In the genomic region with DNA sequence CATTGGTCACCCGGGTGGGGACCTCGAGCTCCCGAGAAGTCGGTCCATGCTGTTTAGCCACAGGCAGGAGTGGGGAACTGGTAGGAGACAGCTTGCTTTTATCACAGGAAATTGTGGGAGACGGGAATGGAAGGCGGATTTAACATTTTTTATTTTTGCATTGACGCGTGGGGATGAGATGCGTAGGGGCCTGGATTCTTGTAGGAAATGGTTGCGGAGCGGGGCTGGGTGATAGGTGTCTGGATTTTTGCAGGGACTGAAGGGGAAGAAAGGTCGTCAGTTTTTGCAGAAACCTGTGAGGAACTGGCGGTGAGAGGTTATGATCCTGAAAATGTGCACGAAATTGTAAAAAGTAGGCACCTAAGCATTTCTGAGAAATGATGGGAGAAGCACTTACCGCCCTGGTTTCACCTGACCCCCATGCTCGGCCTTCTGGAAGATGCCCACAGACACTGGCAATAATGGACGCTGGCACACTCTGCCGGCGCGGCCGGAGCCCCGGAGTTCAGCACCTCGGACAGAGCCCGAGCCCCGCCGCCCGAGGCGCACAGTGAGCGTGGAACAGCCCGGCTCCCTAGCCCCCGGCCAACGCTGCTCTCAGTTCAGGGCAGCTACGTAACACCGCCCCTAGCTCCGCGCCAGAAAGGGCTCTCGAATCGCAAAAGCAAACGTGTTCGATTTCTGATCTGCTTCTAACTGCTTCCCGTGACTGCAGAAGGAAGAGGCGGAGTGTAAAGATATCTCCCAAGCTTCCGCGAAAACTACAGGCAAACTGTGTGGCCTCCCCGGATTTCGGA, we compare ENCODE assay signal across 1 cellular context.
TF ChIP-seq lines count a peak whose summit lies in the region.

No MANE protein-coding gene starts in this region.

TF ChIP-seq in WTC11, 78 proteins besides CTCF, POLR2A, EP300 and RAD21 (continued from another document and continues in another):
- TF ChIP-seq, protein P1, sequence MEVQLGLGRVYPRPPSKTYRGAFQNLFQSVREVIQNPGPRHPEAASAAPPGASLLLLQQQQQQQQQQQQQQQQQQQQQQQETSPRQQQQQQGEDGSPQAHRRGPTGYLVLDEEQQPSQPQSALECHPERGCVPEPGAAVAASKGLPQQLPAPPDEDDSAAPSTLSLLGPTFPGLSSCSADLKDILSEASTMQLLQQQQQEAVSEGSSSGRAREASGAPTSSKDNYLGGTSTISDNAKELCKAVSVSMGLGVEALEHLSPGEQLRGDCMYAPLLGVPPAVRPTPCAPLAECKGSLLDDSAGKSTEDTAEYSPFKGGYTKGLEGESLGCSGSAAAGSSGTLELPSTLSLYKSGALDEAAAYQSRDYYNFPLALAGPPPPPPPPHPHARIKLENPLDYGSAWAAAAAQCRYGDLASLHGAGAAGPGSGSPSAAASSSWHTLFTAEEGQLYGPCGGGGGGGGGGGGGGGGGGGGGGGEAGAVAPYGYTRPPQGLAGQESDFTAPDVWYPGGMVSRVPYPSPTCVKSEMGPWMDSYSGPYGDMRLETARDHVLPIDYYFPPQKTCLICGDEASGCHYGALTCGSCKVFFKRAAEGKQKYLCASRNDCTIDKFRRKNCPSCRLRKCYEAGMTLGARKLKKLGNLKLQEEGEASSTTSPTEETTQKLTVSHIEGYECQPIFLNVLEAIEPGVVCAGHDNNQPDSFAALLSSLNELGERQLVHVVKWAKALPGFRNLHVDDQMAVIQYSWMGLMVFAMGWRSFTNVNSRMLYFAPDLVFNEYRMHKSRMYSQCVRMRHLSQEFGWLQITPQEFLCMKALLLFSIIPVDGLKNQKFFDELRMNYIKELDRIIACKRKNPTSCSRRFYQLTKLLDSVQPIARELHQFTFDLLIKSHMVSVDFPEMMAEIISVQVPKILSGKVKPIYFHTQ (CRISPR knock-in tag; IDR thresholded peaks at IDR 0.05): no peak
- peak; percentile 55; the same call in 1 of the 2 replicates for TF ChIP-seq PREB (CRISPR knock-in tag; IDR thresholded peaks at IDR 0.05; ENCODE audit: borderline replicate concordance)
- no peak for TF ChIP-seq RELA (CRISPR knock-in tag; IDR thresholded peaks at IDR 0.05; ENCODE audit: borderline replicate concordance)
- TF ChIP-seq FOXJ3 (CRISPR knock-in tag; IDR thresholded peaks at IDR 0.05; ENCODE audit: borderline replicate concordance): no peak
- TF ChIP-seq TEAD4 (CRISPR knock-in tag; IDR thresholded peaks at IDR 0.05): no peak
- no peak for TF ChIP-seq NR1H2 (CRISPR knock-in tag; IDR thresholded peaks at IDR 0.05)
- no peak for TF ChIP-seq CBFB (CRISPR knock-in tag; IDR thresholded peaks at IDR 0.05; ENCODE audit: low read depth)
- TF ChIP-seq ETV6 (CRISPR knock-in tag; IDR thresholded peaks at IDR 0.05): peak; percentile 89
- peak; percentile 51; the same call in 1 of the 2 replicates for TF ChIP-seq ESRRA (CRISPR knock-in tag; IDR thresholded peaks at IDR 0.05; ENCODE audit: borderline replicate concordance)
- TF ChIP-seq ATF1 (CRISPR knock-in tag; IDR thresholded peaks at IDR 0.05): no peak
- TF ChIP-seq NFE2L1 (CRISPR knock-in tag; IDR thresholded peaks at IDR 0.05): no peak
- TF ChIP-seq, protein P2, sequence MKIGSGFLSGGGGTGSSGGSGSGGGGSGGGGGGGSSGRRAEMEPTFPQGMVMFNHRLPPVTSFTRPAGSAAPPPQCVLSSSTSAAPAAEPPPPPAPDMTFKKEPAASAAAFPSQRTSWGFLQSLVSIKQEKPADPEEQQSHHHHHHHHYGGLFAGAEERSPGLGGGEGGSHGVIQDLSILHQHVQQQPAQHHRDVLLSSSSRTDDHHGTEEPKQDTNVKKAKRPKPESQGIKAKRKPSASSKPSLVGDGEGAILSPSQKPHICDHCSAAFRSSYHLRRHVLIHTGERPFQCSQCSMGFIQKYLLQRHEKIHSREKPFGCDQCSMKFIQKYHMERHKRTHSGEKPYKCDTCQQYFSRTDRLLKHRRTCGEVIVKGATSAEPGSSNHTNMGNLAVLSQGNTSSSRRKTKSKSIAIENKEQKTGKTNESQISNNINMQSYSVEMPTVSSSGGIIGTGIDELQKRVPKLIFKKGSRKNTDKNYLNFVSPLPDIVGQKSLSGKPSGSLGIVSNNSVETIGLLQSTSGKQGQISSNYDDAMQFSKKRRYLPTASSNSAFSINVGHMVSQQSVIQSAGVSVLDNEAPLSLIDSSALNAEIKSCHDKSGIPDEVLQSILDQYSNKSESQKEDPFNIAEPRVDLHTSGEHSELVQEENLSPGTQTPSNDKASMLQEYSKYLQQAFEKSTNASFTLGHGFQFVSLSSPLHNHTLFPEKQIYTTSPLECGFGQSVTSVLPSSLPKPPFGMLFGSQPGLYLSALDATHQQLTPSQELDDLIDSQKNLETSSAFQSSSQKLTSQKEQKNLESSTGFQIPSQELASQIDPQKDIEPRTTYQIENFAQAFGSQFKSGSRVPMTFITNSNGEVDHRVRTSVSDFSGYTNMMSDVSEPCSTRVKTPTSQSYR (CRISPR knock-in tag; IDR thresholded peaks at IDR 0.05): peak; percentile 70; the same call in 1 of the 2 replicates
- TF ChIP-seq USF1 (CRISPR knock-in tag; IDR thresholded peaks at IDR 0.05): peak; percentile 49
- TF ChIP-seq TP53 (CRISPR knock-in tag; IDR thresholded peaks at IDR 0.05): no peak
- no peak for TF ChIP-seq ZNF138 (CRISPR knock-in tag; conservative IDR thresholded peaks at IDR 0.05)
- no peak for TF ChIP-seq MLX (CRISPR knock-in tag; IDR thresholded peaks at IDR 0.05)
- no peak for TF ChIP-seq NR2C2 (CRISPR knock-in tag; IDR thresholded peaks at IDR 0.05)
- TF ChIP-seq NFYB (CRISPR knock-in tag; conservative IDR thresholded peaks at IDR 0.05; ENCODE audit: low read depth): no peak
- no peak; the same call in 1 of the 2 replicates for TF ChIP-seq ZBTB21 (CRISPR knock-in tag; IDR thresholded peaks at IDR 0.05; ENCODE audit: borderline replicate concordance)
- TF ChIP-seq ZNF396 (CRISPR knock-in tag; IDR thresholded peaks at IDR 0.05; ENCODE audit: borderline replicate concordance): no peak
- TF ChIP-seq, protein P3, sequence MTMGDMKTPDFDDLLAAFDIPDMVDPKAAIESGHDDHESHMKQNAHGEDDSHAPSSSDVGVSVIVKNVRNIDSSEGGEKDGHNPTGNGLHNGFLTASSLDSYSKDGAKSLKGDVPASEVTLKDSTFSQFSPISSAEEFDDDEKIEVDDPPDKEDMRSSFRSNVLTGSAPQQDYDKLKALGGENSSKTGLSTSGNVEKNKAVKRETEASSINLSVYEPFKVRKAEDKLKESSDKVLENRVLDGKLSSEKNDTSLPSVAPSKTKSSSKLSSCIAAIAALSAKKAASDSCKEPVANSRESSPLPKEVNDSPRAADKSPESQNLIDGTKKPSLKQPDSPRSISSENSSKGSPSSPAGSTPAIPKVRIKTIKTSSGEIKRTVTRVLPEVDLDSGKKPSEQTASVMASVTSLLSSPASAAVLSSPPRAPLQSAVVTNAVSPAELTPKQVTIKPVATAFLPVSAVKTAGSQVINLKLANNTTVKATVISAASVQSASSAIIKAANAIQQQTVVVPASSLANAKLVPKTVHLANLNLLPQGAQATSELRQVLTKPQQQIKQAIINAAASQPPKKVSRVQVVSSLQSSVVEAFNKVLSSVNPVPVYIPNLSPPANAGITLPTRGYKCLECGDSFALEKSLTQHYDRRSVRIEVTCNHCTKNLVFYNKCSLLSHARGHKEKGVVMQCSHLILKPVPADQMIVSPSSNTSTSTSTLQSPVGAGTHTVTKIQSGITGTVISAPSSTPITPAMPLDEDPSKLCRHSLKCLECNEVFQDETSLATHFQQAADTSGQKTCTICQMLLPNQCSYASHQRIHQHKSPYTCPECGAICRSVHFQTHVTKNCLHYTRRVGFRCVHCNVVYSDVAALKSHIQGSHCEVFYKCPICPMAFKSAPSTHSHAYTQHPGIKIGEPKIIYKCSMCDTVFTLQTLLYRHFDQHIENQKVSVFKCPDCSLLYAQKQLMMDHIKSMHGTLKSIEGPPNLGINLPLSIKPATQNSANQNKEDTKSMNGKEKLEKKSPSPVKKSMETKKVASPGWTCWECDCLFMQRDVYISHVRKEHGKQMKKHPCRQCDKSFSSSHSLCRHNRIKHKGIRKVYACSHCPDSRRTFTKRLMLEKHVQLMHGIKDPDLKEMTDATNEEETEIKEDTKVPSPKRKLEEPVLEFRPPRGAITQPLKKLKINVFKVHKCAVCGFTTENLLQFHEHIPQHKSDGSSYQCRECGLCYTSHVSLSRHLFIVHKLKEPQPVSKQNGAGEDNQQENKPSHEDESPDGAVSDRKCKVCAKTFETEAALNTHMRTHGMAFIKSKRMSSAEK (CRISPR knock-in tag; IDR thresholded peaks at IDR 0.05; ENCODE audit: borderline replicate concordance): no peak
- peak; percentile 74; the same call in 1 of the 2 replicates for TF ChIP-seq FOXP1 (CRISPR knock-in tag; IDR thresholded peaks at IDR 0.05; ENCODE audit: borderline replicate concordance)
- TF ChIP-seq, protein P4, sequence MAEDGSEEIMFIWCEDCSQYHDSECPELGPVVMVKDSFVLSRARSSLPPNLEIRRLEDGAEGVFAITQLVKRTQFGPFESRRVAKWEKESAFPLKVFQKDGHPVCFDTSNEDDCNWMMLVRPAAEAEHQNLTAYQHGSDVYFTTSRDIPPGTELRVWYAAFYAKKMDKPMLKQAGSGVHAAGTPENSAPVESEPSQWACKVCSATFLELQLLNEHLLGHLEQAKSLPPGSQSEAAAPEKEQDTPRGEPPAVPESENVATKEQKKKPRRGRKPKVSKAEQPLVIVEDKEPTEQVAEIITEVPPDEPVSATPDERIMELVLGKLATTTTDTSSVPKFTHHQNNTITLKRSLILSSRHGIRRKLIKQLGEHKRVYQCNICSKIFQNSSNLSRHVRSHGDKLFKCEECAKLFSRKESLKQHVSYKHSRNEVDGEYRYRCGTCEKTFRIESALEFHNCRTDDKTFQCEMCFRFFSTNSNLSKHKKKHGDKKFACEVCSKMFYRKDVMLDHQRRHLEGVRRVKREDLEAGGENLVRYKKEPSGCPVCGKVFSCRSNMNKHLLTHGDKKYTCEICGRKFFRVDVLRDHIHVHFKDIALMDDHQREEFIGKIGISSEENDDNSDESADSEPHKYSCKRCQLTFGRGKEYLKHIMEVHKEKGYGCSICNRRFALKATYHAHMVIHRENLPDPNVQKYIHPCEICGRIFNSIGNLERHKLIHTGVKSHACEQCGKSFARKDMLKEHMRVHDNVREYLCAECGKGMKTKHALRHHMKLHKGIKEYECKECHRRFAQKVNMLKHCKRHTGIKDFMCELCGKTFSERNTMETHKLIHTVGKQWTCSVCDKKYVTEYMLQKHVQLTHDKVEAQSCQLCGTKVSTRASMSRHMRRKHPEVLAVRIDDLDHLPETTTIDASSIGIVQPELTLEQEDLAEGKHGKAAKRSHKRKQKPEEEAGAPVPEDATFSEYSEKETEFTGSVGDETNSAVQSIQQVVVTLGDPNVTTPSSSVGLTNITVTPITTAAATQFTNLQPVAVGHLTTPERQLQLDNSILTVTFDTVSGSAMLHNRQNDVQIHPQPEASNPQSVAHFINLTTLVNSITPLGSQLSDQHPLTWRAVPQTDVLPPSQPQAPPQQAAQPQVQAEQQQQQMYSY (CRISPR knock-in tag; IDR thresholded peaks at IDR 0.05): no peak
- TF ChIP-seq ZNF219 (CRISPR knock-in tag; IDR thresholded peaks at IDR 0.05; ENCODE audit: borderline replicate concordance): no peak
- TF ChIP-seq CREM (CRISPR knock-in tag; IDR thresholded peaks at IDR 0.05): peak; percentile 74; the same call in 1 of the 2 replicates
- TF ChIP-seq ZNF416 (CRISPR knock-in tag; IDR thresholded peaks at IDR 0.05): no peak
- TF ChIP-seq, protein P5, sequence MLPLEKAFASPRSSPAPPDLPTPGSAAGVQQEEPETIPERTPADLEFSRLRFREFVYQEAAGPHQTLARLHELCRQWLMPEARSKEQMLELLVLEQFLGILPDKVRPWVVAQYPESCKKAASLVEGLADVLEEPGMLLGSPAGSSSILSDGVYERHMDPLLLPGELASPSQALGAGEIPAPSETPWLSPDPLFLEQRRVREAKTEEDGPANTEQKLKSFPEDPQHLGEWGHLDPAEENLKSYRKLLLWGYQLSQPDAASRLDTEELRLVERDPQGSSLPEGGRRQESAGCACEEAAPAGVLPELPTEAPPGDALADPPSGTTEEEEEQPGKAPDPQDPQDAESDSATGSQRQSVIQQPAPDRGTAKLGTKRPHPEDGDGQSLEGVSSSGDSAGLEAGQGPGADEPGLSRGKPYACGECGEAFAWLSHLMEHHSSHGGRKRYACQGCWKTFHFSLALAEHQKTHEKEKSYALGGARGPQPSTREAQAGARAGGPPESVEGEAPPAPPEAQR (CRISPR knock-in tag; IDR thresholded peaks at IDR 0.05): no peak
- TF ChIP-seq ATF2 (CRISPR knock-in tag; IDR thresholded peaks at IDR 0.05; ENCODE audit: borderline replicate concordance, low read depth): no peak
- no peak for TF ChIP-seq KAT7 (CRISPR knock-in tag; IDR thresholded peaks at IDR 0.05; ENCODE audit: borderline replicate concordance)
- no peak for TF ChIP-seq MXD4 (CRISPR knock-in tag; IDR thresholded peaks at IDR 0.05; ENCODE audit: borderline replicate concordance)
- TF ChIP-seq E2F5 (CRISPR knock-in tag; IDR thresholded peaks at IDR 0.05): no peak
